1 cellular context compared by ENCODE assay signal in genomic region chr4:1445716-1446445, GRCh38.
TF ChIP-seq lines count a peak whose summit lies in the region.

No MANE protein-coding gene starts in this region.

TF ChIP-seq in H1, 55 proteins besides CTCF, POLR2A, EP300 and RAD21:
- TF ChIP-seq KDM1A (IDR thresholded peaks at IDR 0.05; ENCODE audit: borderline replicate concordance, low read length): no peak
- no peak for TF ChIP-seq RNF2 (IDR thresholded peaks at IDR 0.05; ENCODE audit: borderline replicate concordance, low read depth, low read length, missing control alignments, poor library complexity, severe bottlenecking)
- TF ChIP-seq CEBPB (IDR thresholded peaks at IDR 0.05; ENCODE audit: low read depth, low read length): no peak
